Comparison of ENCODE assay signal across 12 cellular contexts in genomic region chr13:75566658-75567057, GRCh38. TPM values are rescaled to one million over a fixed set of nuclear protein-coding genes. Genes with fewer than 3 reads are reported as not detected.
DNase-seq lines count a peak whose midpoint lies in the region; ATAC-seq, FAIRE-seq and TF ChIP-seq lines count a peak whose summit lies in the region.
"Had no signal": no experiment of that assay in that cellular context is flagged by ENCODE, and none has a peak within 500 bp of the region (broad histone marks: within the 10 kb centered on the region; RNA-seq: fewer than 3 reads in every experiment).

No MANE protein-coding gene starts in this region.

- DNase-seq in NCI-H1436 (lab: John Stamatoyannopoulos, UW) (peak; percentile 15), NCI-H1436 treated with DMSO at 0.1 percent for 48 hours (lab: John Stamatoyannopoulos, UW) (no peak), M059J (ENCODE audit: low read depth) (peak; percentile 39), pancreas (no peak), CD1c-positive myeloid dendritic cell (ENCODE audit: extremely low spot score) (no peak), HK-2 (ENCODE audit: unreplicated experiment) (no peak), iPS-NIHi11 (ENCODE audit: low spot score) (no peak)
- DNase-seq: CD4-positive, CD25-positive, alpha-beta regulatory T cell; GOT3; NCI-H187 treated with DMSO at 0.1 percent for 48 hours; uterus had no signal

- H3K4me1 ChIP-seq in pancreas: no peaks in the 10 kb centered on the region
- H3K4me1 ChIP-seq: uterus had no signal

- H3K27me3 ChIP-seq in pancreas: no peaks in the 10 kb centered on the region
- H3K27me3 ChIP-seq: uterus had no signal

- intact Hi-C loops in pancreas (cut with DNase I): no loop called here

- no peak overlapping the region for H3K27ac ChIP-seq in pancreas
- H3K27ac ChIP-seq: uterus had no signal

- ATAC-seq in pancreas: no peak

- no peak for TF ChIP-seq CTCF in pancreas (IDR thresholded peaks at IDR 0.05)

- H3K36me3 ChIP-seq in pancreas: peaks cover 0 to 11% (median 0%) of the 10 kb centered on the region in 3 donors
- H3K36me3 ChIP-seq: uterus had no signal

- FAIRE-seq in colon (lab: Jason Lieb, UNC) (peak; percentile 58), pancreas (lab: Jason Lieb, UNC) (peak; percentile 49)

- H3K4me3 ChIP-seq in pancreas: no peak overlapping the region
- H3K4me3 ChIP-seq: uterus had no signal

- H3K9me3 ChIP-seq in pancreas: no peaks in the 10 kb centered on the region
- H3K9me3 ChIP-seq: uterus had no signal

RNA-seq across cellular contexts. Expression of gene UCHL3, which starts 17.1 kb away (rescaled TPM):
- 101 and 112 TPM in 2 replicates for total RNA-seq in M059J (2014; rRNA removed; shearing (Covaris generic))
- 10 to 100 TPM; 13.1 to 21.0 (median 19.2) TPM for total RNA-seq in pancreas
- 10 to 100 TPM; 18.6 to 20.7 TPM for polyA plus RNA-seq in pancreas

RNA-seq across cellular contexts. Expression of gene COMMD6, which starts 29.0 kb away (rescaled TPM):
- 87.4 and 100 TPM in 2 replicates for total RNA-seq in M059J (2014; rRNA removed; shearing (Covaris generic))
- 10 to 100 TPM; 38.1 to 96.5 (median 54.1) TPM for total RNA-seq in pancreas
- polyA plus RNA-seq in pancreas: 10 to 100 TPM; 66.5 to 89.2 TPM

Comparison
In these comparisons a context has a peak if more than half of its experiments do, and no peak if none do; other contexts are left out.
1. DNase-seq: peak in NCI-H1436 (single experiment) and M059J (single experiment); none in NCI-H1436 treated with DMSO at 0.1 percent for 48 hours (single experiment), pancreas (0 of 6), CD1c-positive myeloid dendritic cell (single experiment), HK-2 (single experiment) and iPS-NIHi11 (single experiment).